ENCODE assay signal across 21 cellular contexts in the genomic region with DNA sequence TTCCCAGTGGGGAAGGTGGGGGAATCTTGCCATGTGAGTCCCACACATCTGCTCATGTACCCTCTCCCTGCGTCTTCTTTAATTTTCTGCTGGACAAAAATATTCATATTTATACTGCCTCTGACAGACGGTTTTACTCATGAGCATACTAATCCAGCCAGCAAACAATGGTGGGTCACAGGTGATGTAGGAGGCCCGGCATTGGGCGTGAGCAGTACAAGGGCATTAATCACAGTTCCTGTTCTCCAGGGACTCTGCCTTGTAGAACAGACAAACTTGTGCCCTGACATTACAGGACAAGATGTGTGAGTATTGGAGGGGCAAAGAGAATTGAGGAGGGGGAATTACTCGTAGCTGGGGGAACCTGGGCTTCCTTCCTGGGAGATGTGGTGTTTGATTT.
"Had no signal": no experiment of that assay in that cellular context is flagged by ENCODE, and none has a peak within 500 bp of the region (broad histone marks: within the 10 kb centered on the region; RNA-seq: fewer than 3 reads in every experiment).

No MANE protein-coding gene starts in this region.

- FAIRE-seq: endometrium, kidney, small intestine had no signal

- H3K4me3 ChIP-seq: coronary artery, gastroesophageal sphincter, heart left ventricle, hepatocyte, lung, mucosa of descending colon, right lobe of liver, thoracic aorta, tibial nerve, upper lobe of right lung had no signal

- ATAC-seq: effector memory CD8-positive, alpha-beta T cell; foreskin keratinocyte; gastroesophageal sphincter; mucosa of descending colon; natural killer cell treated with Interleukin-12 subunit alpha and Interleukin-12 subunit beta and Interleukin-15 and Interleukin-18, amount 100 ng/mL, for 72 hours; stimulated activated naive B cell treated with anti-CD40 and anti-IgM and Interleukin-4, amounts not matched to agents 10 μg/mL and 1 μg/mL and 100 μg/mL, for 72 hours; upper lobe of right lung had no signal

- H3K9me3 ChIP-seq: gastroesophageal sphincter, heart left ventricle, mucosa of descending colon, right lobe of liver, thoracic aorta, tibial nerve, upper lobe of right lung had no signal

- H2AFZ ChIP-seq: hepatocyte, parathyroid adenoma had no signal

- H3K9ac ChIP-seq: parathyroid adenoma had no signal

- H3K4me1 ChIP-seq: foreskin keratinocyte, parathyroid adenoma had no signal

- DNase-seq: effector memory CD8-positive, alpha-beta T cell; foreskin keratinocyte; heart left ventricle; kidney; mucosa of descending colon; naive B cell; right lobe of liver; small intestine; stimulated activated CD4-positive, alpha-beta T cell treated with anti-CD3 and anti-CD28 coated beads, Interleukin-15, amount 100 ng/mL, for 24 hours; stimulated activated CD4-positive, alpha-beta T cell treated with anti-CD3 and anti-CD28 coated beads, Interleukin-2, amount 100 ng/mL, for 48 hours; stimulated activated naive B cell treated with anti-CD40 and anti-IgM and Interleukin-4, amounts not matched to agents 10 μg/mL and 1 μg/mL and 100 μg/mL, for 72 hours; upper lobe of right lung had no signal

- H3K36me3 ChIP-seq: upper lobe of right lung had no signal

- H3K27ac ChIP-seq: coronary artery, foreskin keratinocyte, gastroesophageal sphincter, heart left ventricle, hepatocyte, parathyroid adenoma, thoracic aorta, tibial nerve, upper lobe of right lung had no signal

- H3K27me3 ChIP-seq: foreskin keratinocyte, gastroesophageal sphincter, heart left ventricle, hepatocyte, right lobe of liver, tibial nerve, upper lobe of right lung had no signal

- H3K4me2 ChIP-seq: hepatocyte had no signal
